Comparison of ENCODE assay signal across 24 cellular contexts in genomic region chr6:115570326-115570725, GRCh38.
DNase-seq lines count a peak whose midpoint lies in the region; ATAC-seq and TF ChIP-seq lines count a peak whose summit lies in the region.
"Had no signal": no experiment of that assay in that cellular context is flagged by ENCODE, and none has a peak within 500 bp of the region (broad histone marks: within the 10 kb centered on the region; RNA-seq: fewer than 3 reads in every experiment).

No MANE protein-coding gene starts in this region.

- peaks cover 6% of the 10 kb centered on the region for H3K27me3 Mint-ChIP-seq in osteocyte (ENCODE audit: unreplicated experiment)
- H3K27me3 Mint-ChIP-seq: T-helper 17 cell had no signal

- no peaks in the 10 kb centered on the region for H3K9me3 Mint-ChIP-seq in osteocyte (ENCODE audit: unreplicated experiment)

- H3K4me1 ChIP-seq in BLaER1 (peaks cover 7% of the 10 kb centered on the region; the same call in 1 of the 2 replicates), fibroblast of lung (ENCODE audit: control insufficient read depth, extremely low read depth, insufficient read depth, low read length) (no peaks in the 10 kb centered on the region), skeletal muscle satellite cell (ENCODE audit: control insufficient read depth, insufficient read depth, low read length) (peaks cover 8% of the 10 kb centered on the region)
- H3K4me1 ChIP-seq: adrenal gland, upper lobe of right lung had no signal

- no peaks in the 10 kb centered on the region for H3K79me2 ChIP-seq in fibroblast of lung (ENCODE audit: control insufficient read depth, insufficient read depth, low read length)

- H3K9me3 ChIP-seq in BLaER1 (no peaks in the 10 kb centered on the region), fibroblast of lung (ENCODE audit: control insufficient read depth, insufficient read depth, low read depth, low read length) (no peaks in the 10 kb centered on the region), skeletal muscle satellite cell (replicated peaks; ENCODE audit: low read length) (no peaks in the 10 kb centered on the region)
- H3K9me3 ChIP-seq: adrenal gland, neutrophil, SK-N-SH, upper lobe of right lung had no signal

- H3K4me2 ChIP-seq in BLaER1 (peak overlapping the region; percentile 9; the same call in 1 of the 2 replicates), fibroblast of lung (ENCODE audit: extremely low read depth, insufficient read depth, low read length) (no peak overlapping the region), skeletal muscle satellite cell (ENCODE audit: low read length) (peak overlapping the region; percentile 27)
- H3K4me2 ChIP-seq: SK-N-SH had no signal

- H3K27ac ChIP-seq in BLaER1 (no peak overlapping the region), fibroblast of lung (ENCODE audit: insufficient read depth, low read length) (no peak overlapping the region)
- H3K27ac ChIP-seq: adrenal gland, neutrophil, upper lobe of right lung had no signal

- H3K4me3 Mint-ChIP-seq in osteocyte (ENCODE audit: unreplicated experiment), result no peak overlapping the region
- H3K4me3 Mint-ChIP-seq: activated T-cell treated with anti-CD3 and anti-CD28 coated beads, Interleukin-2, amount 50 U/mL, for 4 hours; CD8-positive, alpha-beta T cell; stimulated activated effector memory CD8-positive, alpha-beta T cell treated with anti-CD3 and anti-CD28 coated beads, Interleukin-12 subunit alpha, Interleukin-12 subunit beta, amount 100 ng/mL, for 72 hours; T-helper 17 cell had no signal

- no peak overlapping the region for H3K27ac Mint-ChIP-seq in osteocyte (ENCODE audit: unreplicated experiment)
- H3K27ac Mint-ChIP-seq: CD8-positive, alpha-beta T cell; stimulated activated effector memory CD8-positive, alpha-beta T cell treated with anti-CD3 and anti-CD28 coated beads, Interleukin-12 subunit alpha, Interleukin-12 subunit beta, amount 100 ng/mL, for 72 hours; T-helper 17 cell had no signal

- no peak overlapping the region for H3K4me3 ChIP-seq in BLaER1
- H3K4me3 ChIP-seq in fibroblast of lung (replicated peaks in 1 of 4; ENCODE audit: control extremely low read depth in 1 of 4, insufficient read depth in 1 of 4, low read depth in 3 of 4, low read length in 4 of 4), result no peak overlapping the region
- H3K4me3 ChIP-seq in skeletal muscle satellite cell (ENCODE audit: low read length), result no peak overlapping the region
- H3K4me3 ChIP-seq: adrenal gland, upper lobe of right lung had no signal

- ATAC-seq in left lobe of liver, result no peak
- no peak for ATAC-seq in GM18858 (IDR thresholded peaks at IDR 0.05; ENCODE audit: unreplicated experiment)
- ATAC-seq: activated T-cell treated with anti-CD3 and anti-CD28 coated beads, Interleukin-2, amount 50 U/mL, for 4 hours; CD8-positive, alpha-beta T cell; stimulated activated effector memory CD8-positive, alpha-beta T cell treated with anti-CD3 and anti-CD28 coated beads, Interleukin-12 subunit alpha, Interleukin-12 subunit beta, amount 100 ng/mL, for 72 hours; T-helper 17 cell; upper lobe of right lung had no signal

- H3K27me3 ChIP-seq in BLaER1 (no peaks in the 10 kb centered on the region), fibroblast of lung (ENCODE audit: control insufficient read depth, insufficient read depth, low read length) (no peaks in the 10 kb centered on the region), skeletal muscle satellite cell (ENCODE audit: control insufficient read depth, insufficient read depth, low read length) (no peaks in the 10 kb centered on the region)
- H3K27me3 ChIP-seq: adrenal gland, neutrophil, upper lobe of right lung had no signal

- H3K9ac ChIP-seq in BLaER1 (no peak overlapping the region), fibroblast of lung (ENCODE audit: insufficient read depth, low read length) (no peak overlapping the region), skeletal muscle satellite cell (ENCODE audit: low read depth, low read length) (peak overlapping the region; percentile 48)
- H3K9ac ChIP-seq: SK-N-SH had no signal

- TF ChIP-seq CTCF in fibroblast of lung (conservative IDR thresholded peaks at IDR 0.05 in 1 of 2, IDR thresholded peaks at IDR 0.05 in 1 of 2; ENCODE audit: low read depth in 1 of 2, low read length in 2 of 2) (no peak), osteocyte (IDR thresholded peaks at IDR 0.05) (no peak)

- no peaks in the 10 kb centered on the region for H4K20me1 ChIP-seq in BLaER1
- no peaks in the 10 kb centered on the region for H4K20me1 ChIP-seq in fibroblast of lung (ENCODE audit: control insufficient read depth, extremely low read depth, insufficient read depth, low read length)

- H3K36me3 ChIP-seq in BLaER1 (no peaks in the 10 kb centered on the region), fibroblast of lung (ENCODE audit: control insufficient read depth, insufficient read depth, low read length) (no peaks in the 10 kb centered on the region), skeletal muscle satellite cell (ENCODE audit: insufficient read depth, low read length) (no peaks in the 10 kb centered on the region)
- H3K36me3 ChIP-seq: adrenal gland, neutrophil, upper lobe of right lung had no signal

- H2AFZ ChIP-seq in fibroblast of lung (ENCODE audit: low read length), result no peak overlapping the region

- H3K36me3 Mint-ChIP-seq in osteocyte (ENCODE audit: unreplicated experiment), result no peaks in the 10 kb centered on the region
- H3K36me3 Mint-ChIP-seq: CD8-positive, alpha-beta T cell; stimulated activated effector memory CD8-positive, alpha-beta T cell treated with anti-CD3 and anti-CD28 coated beads, Interleukin-12 subunit alpha, Interleukin-12 subunit beta, amount 100 ng/mL, for 72 hours had no signal

- DNase-seq in LHCN-M2 (ENCODE audit: low read depth), result peak; percentile 92
- peak; percentile 3 to 37 for DNase-seq in fibroblast of lung (ENCODE audit: low read depth in 2 of 2)
- no peak for DNase-seq in osteocyte (ENCODE audit: extremely low spot score, unreplicated experiment)
- DNase-seq in left lobe of liver (ENCODE audit: low spot score), result no peak
- DNase-seq: activated T-cell treated with anti-CD3 and anti-CD28 coated beads, Interleukin-2, amount 50 U/mL, for 4 hours; adrenal gland; CD8-positive, alpha-beta T cell; dermis blood vessel endothelial cell; head of caudate nucleus; Karpas-422; mammary epithelial cell; NCI-H187 treated with DMSO at 0.1 percent for 48 hours; NCI-H2227 treated with DMSO at 0.1 percent for 48 hours; NCI-H748 treated with DMSO at 0.1 percent for 48 hours; RPMI8226; SK-N-SH; substantia nigra; T-helper 17 cell; upper lobe of right lung had no signal

- peaks cover 3% of the 10 kb centered on the region for H3K4me1 Mint-ChIP-seq in osteocyte (ENCODE audit: unreplicated experiment)
- H3K4me1 Mint-ChIP-seq: stimulated activated effector memory CD8-positive, alpha-beta T cell treated with anti-CD3 and anti-CD28 coated beads, Interleukin-12 subunit alpha, Interleukin-12 subunit beta, amount 100 ng/mL, for 72 hours; T-helper 17 cell had no signal

Comparison
In these comparisons a context has a peak if more than half of its experiments do, and no peak if none do; other contexts are left out.
1. DNase-seq: peak in LHCN-M2 (single experiment) and fibroblast of lung (2 of 2); none in osteocyte (single experiment) and left lobe of liver (single experiment).